8 cellular contexts compared by ENCODE assay signal in genomic region chr22:39146256-39147101, GRCh38. TPM values are rescaled to one million over a fixed set of nuclear protein-coding genes. Genes with fewer than 3 reads are reported as not detected.
DNase-seq lines count a peak whose midpoint lies in the region; ATAC-seq, FAIRE-seq and TF ChIP-seq lines count a peak whose summit lies in the region.

No MANE protein-coding gene starts in this region.

- no peak overlapping the region for H2AFZ ChIP-seq in keratinocyte (ENCODE audit: control insufficient read depth, low read length)

- DNase-seq in keratinocyte (ENCODE audit: low read depth, low spot score), result no peak
- peak; percentile 74 for DNase-seq in spleen
- no peak for DNase-seq in hepatic stellate cell (ENCODE audit: low spot score)
- no peak for DNase-seq in COR-L47 (lab: John Stamatoyannopoulos, UW)
- no peak for DNase-seq in stimulated activated CD4-positive, alpha-beta T cell treated with anti-CD3 and anti-CD28 coated beads, Interleukin-15, amount 100 ng/mL, for 24 hours

- 69 to 75% (median 72%) methylated on average over 6 of the region's 6 CpGs for WGBS in spleen, 5 donors

- no peaks in the 10 kb centered on the region for H3K9me3 ChIP-seq in HEK293 (ENCODE audit: control insufficient read depth, insufficient read depth, low read depth, low read length)
- no peaks in the 10 kb centered on the region for H3K9me3 ChIP-seq in keratinocyte (ENCODE audit: control insufficient read depth, low read depth, low read length)
- no peaks in the 10 kb centered on the region for H3K9me3 ChIP-seq in spleen

- POLR2A ChIA-PET in HEK293 (lab: Yijun Ruan, JAX), result interaction anchor here (0.6 kb wide), 1 partner anchor 182 kb away, joined by 5 read pairs; no protein-coding TSS in a partner anchor

- H3K4me3 ChIP-seq in HEK293 (ENCODE audit: low read depth, low read length) (no peak overlapping the region; the same call in 1 of the 2 replicates), keratinocyte (ENCODE audit: control insufficient read depth in 2 of 3, extremely low read depth in 1 of 3, insufficient read depth in 2 of 3, low read depth in 1 of 3, low read length in 3 of 3) (no peak overlapping the region), spleen (peak overlapping the region; percentile 74 to 97 (median 94))

- peak overlapping the region; percentile 60 for H3K27ac Mint-ChIP-seq in activated T-helper 17 cell treated with anti-CD3 and anti-CD28 coated beads, Interleukin-2, amount 50 U/mL, for 72 hours

- CTCF ChIA-PET in HEK293 (lab: Yijun Ruan, JAX), result no interaction called here

- TF ChIP-seq POLR2A in spleen (IDR thresholded peaks at IDR 0.05), result no peak

- no peak for ATAC-seq in activated T-helper 17 cell treated with anti-CD3 and anti-CD28 coated beads, Interleukin-2, amount 50 U/mL, for 72 hours (replicated peaks)
- ATAC-seq in GM19397 (IDR thresholded peaks at IDR 0.05; ENCODE audit: unreplicated experiment), result no peak

- H3K4me3 Mint-ChIP-seq in activated T-helper 17 cell treated with anti-CD3 and anti-CD28 coated beads, Interleukin-2, amount 50 U/mL, for 72 hours, result peak overlapping the region; percentile 77

- H3K4me2 ChIP-seq in keratinocyte (ENCODE audit: control insufficient read depth, extremely low read depth, insufficient read depth, low read depth, low read length), result peak overlapping the region; percentile 71

- no peaks in the 10 kb centered on the region for H3K79me2 ChIP-seq in keratinocyte (ENCODE audit: control insufficient read depth, insufficient read depth, low read length)

- no peaks in the 10 kb centered on the region for H3K9me3 Mint-ChIP-seq in activated T-helper 17 cell treated with anti-CD3 and anti-CD28 coated beads, Interleukin-2, amount 50 U/mL, for 72 hours

- H3K27me3 ChIP-seq in keratinocyte (ENCODE audit: control insufficient read depth, extremely low read depth, insufficient read depth, low read length) (no peaks in the 10 kb centered on the region), spleen (replicated peaks in 1 of 7) (no peaks in the 10 kb centered on the region)

- H4K20me1 ChIP-seq in keratinocyte (ENCODE audit: control insufficient read depth, extremely low read depth, insufficient read depth, low read length), result no peaks in the 10 kb centered on the region

- peaks cover 31% of the 10 kb centered on the region for H3K36me3 Mint-ChIP-seq in activated T-helper 17 cell treated with anti-CD3 and anti-CD28 coated beads, Interleukin-2, amount 50 U/mL, for 72 hours (ENCODE audit: low read depth)

- H3K27ac ChIP-seq in HEK293 (ENCODE audit: extremely low read depth, low read depth, low read length) (peak overlapping the region; percentile 46; the same call in 1 of the 2 replicates), keratinocyte (ENCODE audit: control insufficient read depth, insufficient read depth, low read length) (peak overlapping the region; percentile 33), spleen (peak overlapping the region; percentile 92 to 98 (median 95))

- dilution Hi-C loops in keratinocyte (cut with MboI; ENCODE audit: extremely low pct_ligation_motif_present, low sequenced_read_pairs), result no loop called here

- H3K4me1 ChIP-seq in HEK293 (ENCODE audit: control insufficient read depth, insufficient read depth, low read length), result peaks cover 4% of the 10 kb centered on the region; the same call in 1 of the 2 replicates
- H3K4me1 ChIP-seq in keratinocyte (ENCODE audit: control insufficient read depth, extremely low read depth, insufficient read depth, low read length), result peaks cover 9% of the 10 kb centered on the region
- H3K4me1 ChIP-seq in spleen, result peaks cover 53 to 86% (median 74%) of the 10 kb centered on the region in 6 donors

- no peaks in the 10 kb centered on the region for H3K27me3 Mint-ChIP-seq in activated T-helper 17 cell treated with anti-CD3 and anti-CD28 coated beads, Interleukin-2, amount 50 U/mL, for 72 hours

- H3K4me1 Mint-ChIP-seq in activated T-helper 17 cell treated with anti-CD3 and anti-CD28 coated beads, Interleukin-2, amount 50 U/mL, for 72 hours, result peaks cover 22% of the 10 kb centered on the region

- peak overlapping the region; percentile 29 for H3K9ac ChIP-seq in keratinocyte (ENCODE audit: control insufficient read depth, extremely low read depth, insufficient read depth, low read length)

- TF ChIP-seq CTCF in HEK293 (tag by site-specific recombination; IDR thresholded peaks at IDR 0.05) (no peak), keratinocyte (optimal IDR thresholded peaks at IDR 0.05 in 1 of 3, IDR thresholded peaks at IDR 0.05 in 1 of 3, conservative IDR thresholded peaks at IDR 0.05 in 1 of 3; ENCODE audit: extremely low read depth in 1 of 3, insufficient read depth in 2 of 3, low read length in 3 of 3) (no peak), spleen (IDR thresholded peaks at IDR 0.05 in 8 of 11, conservative IDR thresholded peaks at IDR 0.05 in 3 of 11) (no peak)

- no peak for FAIRE-seq in keratinocyte (lab: Jason Lieb, UNC)

- intact Hi-C loops in spleen (cut with DNase I; ENCODE audit: low total_unique reads), result no loop called here

- no peaks in the 10 kb centered on the region for H3K9me1 ChIP-seq in keratinocyte (ENCODE audit: control insufficient read depth, extremely low read depth, insufficient read depth, low read length)

- H3K36me3 ChIP-seq in HEK293 (ENCODE audit: control insufficient read depth in 2 of 2, insufficient read depth in 1 of 2, low read length in 2 of 2), result peaks cover 0 to 10% of the 10 kb centered on the region in 2 experiments; a peak in 1 of 3 replicates
- peaks cover 0 to 3% of the 10 kb centered on the region in 2 experiments for H3K36me3 ChIP-seq in keratinocyte (ENCODE audit: control insufficient read depth in 2 of 2, extremely low read depth in 1 of 2, insufficient read depth in 2 of 2, low read length in 2 of 2)
- peaks cover 0 to 37% (median 3%) of the 10 kb centered on the region in 6 donors for H3K36me3 ChIP-seq in spleen

TF ChIP-seq in HEK293, 187 proteins besides CTCF, POLR2A, EP300 and RAD21 (continues in another document):
- no peak for TF ChIP-seq PRDM1 (tag by site-specific recombination; IDR thresholded peaks at IDR 0.05)
- peak; percentile 40; the same call in 1 of the 2 replicates for TF ChIP-seq ZNF335 (tag by site-specific recombination; conservative IDR thresholded peaks at IDR 0.05)
- TF ChIP-seq ZNF157 (tag by site-specific recombination; IDR thresholded peaks at IDR 0.05), result no peak
- TF ChIP-seq ZBTB49 (tag by site-specific recombination; IDR thresholded peaks at IDR 0.05; ENCODE audit: low read depth), result no peak
- TF ChIP-seq ZNF664 (tag by site-specific recombination; IDR thresholded peaks at IDR 0.05), result no peak
- TF ChIP-seq ZNF585B (tag by site-specific recombination; IDR thresholded peaks at IDR 0.05), result no peak

RNA-seq across cellular contexts. Expression of gene CBX7, which starts 6.0 kb away (rescaled TPM):
- 10 to 100 TPM; 21.5 to 82.9 TPM for total RNA-seq in activated T-helper 17 cell treated with anti-CD3 and anti-CD28 coated beads, Interleukin-2, amount 50 U/mL, for 72 hours
- polyA plus RNA-seq in keratinocyte (1.2 to 1.6 TPM (median 1.3 TPM) in 3 replicates), spleen (10 to 100 TPM; 20.2 to 62.0 (median 26.8) TPM)
- polyA plus RNA-seq in keratinocyte (2011; ENCODE audit: low read depth), result 2.0 TPM
- 0.55 and 1.0 TPM in 2 replicates for polyA plus RNA-seq in keratinocyte (2011; cell fraction: cytosol; rRNA removed)
- 3.5 and 4.3 TPM in 2 replicates for polyA plus RNA-seq in keratinocyte (2011; cell fraction: nucleus; rRNA removed)
- polyA plus RNA-seq in keratinocyte (2012; ENCODE audit: low replicate concordance), result 1.2 and 2.4 TPM in 2 replicates
- 1.0 to 2.1 TPM (median 1.3 TPM) in 3 replicates for polyA minus RNA-seq in keratinocyte
- polyA minus RNA-seq in keratinocyte (2011; cell fraction: cytosol; rRNA and poly(A)+ RNA removed), result 3.3 TPM
- polyA minus RNA-seq in keratinocyte (2011; cell fraction: nucleus; rRNA and poly(A)+ RNA removed), result 1.3 and 2.2 TPM in 2 replicates
- 10 to 100 TPM; 50.9 to 99.4 (median 64.6) TPM for total RNA-seq in spleen

RNA-seq across cellular contexts. Expression of gene APOBEC3H, which starts 49.4 kb away (rescaled TPM):
- total RNA-seq in activated T-helper 17 cell treated with anti-CD3 and anti-CD28 coated beads, Interleukin-2, amount 50 U/mL, for 72 hours, result 10 to 100 TPM; 20.6 to 33.0 TPM
- polyA plus RNA-seq in keratinocyte, result 0.14 to 0.51 TPM (median 0.41 TPM) in 3 replicates
- polyA plus RNA-seq in keratinocyte (2011; ENCODE audit: low read depth), result not detected
- 0.12 and 0.41 TPM in 2 replicates for polyA plus RNA-seq in keratinocyte (2011; cell fraction: cytosol; rRNA removed)
- polyA plus RNA-seq in keratinocyte (2011; cell fraction: nucleus; rRNA removed), result 0.20 and 0.45 TPM in 2 replicates
- 0.16 and 0.41 TPM in 2 replicates for polyA plus RNA-seq in keratinocyte (2012; ENCODE audit: low replicate concordance)
- polyA minus RNA-seq in keratinocyte, result 0.63 to 0.90 TPM in 2 of 3 replicates, not detected in the other
- not detected for polyA minus RNA-seq in keratinocyte (2011; cell fraction: cytosol; rRNA and poly(A)+ RNA removed)
- polyA minus RNA-seq in keratinocyte (2011; cell fraction: nucleus; rRNA and poly(A)+ RNA removed), result not detected in 2 replicates
- 1 to 10 TPM in 5 of 7 donors, under 1 TPM in 1, not detected in 1; 0.70 to 3.8 (median 2.2) TPM for total RNA-seq in spleen
- polyA plus RNA-seq in spleen, result 1 to 10 TPM; 1.8 to 3.4 (median 2.3) TPM

Comparison
In these comparisons a context has a peak if more than half of its experiments do, and no peak if none do; other contexts are left out.
1. H3K27ac ChIP-seq: peak in every context shown above with its lines; median percentile 95 in spleen; 46 in HEK293; 33 in keratinocyte.
2. H3K4me3 ChIP-seq: peak in spleen (8 of 8); none in HEK293 (single experiment) and keratinocyte (0 of 3).
3. RNA of gene APOBEC3H, which starts 49.4 kb away (total RNA-seq): 20.6 to 33.0 TPM in activated T-helper 17 cell treated with anti-CD3 and anti-CD28 coated beads, Interleukin-2, amount 50 U/mL, for 72 hours; 0.70 to 3.8 TPM in spleen; every median in the first group is over 4 times any median in the second.